1 cellular context compared by ENCODE assay signal in the genomic region with DNA sequence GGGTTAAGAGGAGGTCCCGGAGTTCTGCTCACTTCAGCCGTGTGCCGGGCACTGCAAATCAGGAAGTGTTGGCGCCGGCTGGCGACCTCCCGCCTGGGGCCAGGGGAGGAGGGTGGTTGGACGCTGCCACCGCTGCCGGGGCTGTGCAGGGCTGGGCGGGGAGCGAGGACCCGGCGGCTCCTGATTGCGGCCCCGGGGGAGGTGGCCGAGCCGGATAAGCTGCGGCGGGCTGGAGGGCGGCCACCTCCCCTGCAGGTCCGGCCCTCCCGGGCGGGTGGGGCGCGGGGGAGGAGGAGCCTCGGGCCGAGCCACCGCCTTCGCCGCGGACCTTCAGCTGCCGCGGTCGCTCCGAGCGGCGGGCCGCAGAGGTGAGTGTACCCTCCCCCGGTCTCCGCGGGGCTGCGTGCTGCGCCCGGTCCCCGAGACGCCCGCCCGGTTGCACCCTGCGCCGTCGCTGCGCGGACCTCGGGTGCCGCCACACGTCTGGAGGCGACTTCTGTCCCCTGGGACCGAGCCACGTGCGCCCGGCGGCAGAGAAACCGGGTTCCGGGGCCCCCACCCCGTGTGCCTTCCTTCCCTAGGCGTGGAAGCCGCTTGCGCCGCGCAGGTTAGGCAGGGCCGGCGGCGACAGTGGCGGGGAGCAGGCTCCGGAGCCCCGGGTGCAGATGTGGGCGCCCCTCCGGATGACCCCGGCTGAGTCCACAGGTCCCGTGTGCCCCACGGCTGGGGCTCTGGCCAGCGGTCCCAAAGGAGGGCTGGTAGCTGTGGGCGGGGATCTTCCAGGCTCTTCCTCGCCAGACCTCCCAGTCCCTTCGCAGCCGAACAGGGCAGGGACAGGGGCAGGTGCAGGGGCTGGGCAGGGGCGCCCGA.
TF ChIP-seq lines count a peak whose summit lies in the region.

STEAP3 (plus strand) TSS at position 314 of the 870 bp plus-strand sequence. CDS start 7,179 bp downstream, outside the sequence.

TF ChIP-seq in WTC11, 78 proteins besides CTCF, POLR2A, EP300 and RAD21 (continued from another document):
- TF ChIP-seq, protein P1, sequence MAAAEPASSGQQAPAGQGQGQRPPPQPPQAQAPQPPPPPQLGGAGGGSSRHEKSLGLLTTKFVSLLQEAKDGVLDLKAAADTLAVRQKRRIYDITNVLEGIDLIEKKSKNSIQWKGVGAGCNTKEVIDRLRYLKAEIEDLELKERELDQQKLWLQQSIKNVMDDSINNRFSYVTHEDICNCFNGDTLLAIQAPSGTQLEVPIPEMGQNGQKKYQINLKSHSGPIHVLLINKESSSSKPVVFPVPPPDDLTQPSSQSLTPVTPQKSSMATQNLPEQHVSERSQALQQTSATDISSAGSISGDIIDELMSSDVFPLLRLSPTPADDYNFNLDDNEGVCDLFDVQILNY (CRISPR knock-in tag; IDR thresholded peaks at IDR 0.05), result peak; percentile 55; the same call in 1 of the 2 replicates
- TF ChIP-seq ZNF219 (CRISPR knock-in tag; IDR thresholded peaks at IDR 0.05; ENCODE audit: borderline replicate concordance), result no peak
- no peak for TF ChIP-seq ZMAT4 (CRISPR knock-in tag; IDR thresholded peaks at IDR 0.05)
- peak; percentile 27; the same call in 1 of the 2 replicates for TF ChIP-seq ESRRA (CRISPR knock-in tag; IDR thresholded peaks at IDR 0.05; ENCODE audit: borderline replicate concordance)
- TF ChIP-seq ELF4 (CRISPR knock-in tag; IDR thresholded peaks at IDR 0.05; ENCODE audit: low read depth), result 0 out of 2 replicates have a peak, but pooled peaks have one; percentile 32
- TF ChIP-seq NR2C2 (CRISPR knock-in tag; IDR thresholded peaks at IDR 0.05), result no peak
- TF ChIP-seq RORB (CRISPR knock-in tag; IDR thresholded peaks at IDR 0.05), result no peak
- TF ChIP-seq MXD4 (CRISPR knock-in tag; IDR thresholded peaks at IDR 0.05; ENCODE audit: borderline replicate concordance), result no peak
- no peak for TF ChIP-seq CBFB (CRISPR knock-in tag; IDR thresholded peaks at IDR 0.05; ENCODE audit: low read depth)
- no peak for TF ChIP-seq HMGA2 (CRISPR knock-in tag; IDR thresholded peaks at IDR 0.05)
- TF ChIP-seq, protein P2, sequence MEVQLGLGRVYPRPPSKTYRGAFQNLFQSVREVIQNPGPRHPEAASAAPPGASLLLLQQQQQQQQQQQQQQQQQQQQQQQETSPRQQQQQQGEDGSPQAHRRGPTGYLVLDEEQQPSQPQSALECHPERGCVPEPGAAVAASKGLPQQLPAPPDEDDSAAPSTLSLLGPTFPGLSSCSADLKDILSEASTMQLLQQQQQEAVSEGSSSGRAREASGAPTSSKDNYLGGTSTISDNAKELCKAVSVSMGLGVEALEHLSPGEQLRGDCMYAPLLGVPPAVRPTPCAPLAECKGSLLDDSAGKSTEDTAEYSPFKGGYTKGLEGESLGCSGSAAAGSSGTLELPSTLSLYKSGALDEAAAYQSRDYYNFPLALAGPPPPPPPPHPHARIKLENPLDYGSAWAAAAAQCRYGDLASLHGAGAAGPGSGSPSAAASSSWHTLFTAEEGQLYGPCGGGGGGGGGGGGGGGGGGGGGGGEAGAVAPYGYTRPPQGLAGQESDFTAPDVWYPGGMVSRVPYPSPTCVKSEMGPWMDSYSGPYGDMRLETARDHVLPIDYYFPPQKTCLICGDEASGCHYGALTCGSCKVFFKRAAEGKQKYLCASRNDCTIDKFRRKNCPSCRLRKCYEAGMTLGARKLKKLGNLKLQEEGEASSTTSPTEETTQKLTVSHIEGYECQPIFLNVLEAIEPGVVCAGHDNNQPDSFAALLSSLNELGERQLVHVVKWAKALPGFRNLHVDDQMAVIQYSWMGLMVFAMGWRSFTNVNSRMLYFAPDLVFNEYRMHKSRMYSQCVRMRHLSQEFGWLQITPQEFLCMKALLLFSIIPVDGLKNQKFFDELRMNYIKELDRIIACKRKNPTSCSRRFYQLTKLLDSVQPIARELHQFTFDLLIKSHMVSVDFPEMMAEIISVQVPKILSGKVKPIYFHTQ (CRISPR knock-in tag; IDR thresholded peaks at IDR 0.05), result no peak
- TF ChIP-seq ZNF671 (CRISPR knock-in tag; IDR thresholded peaks at IDR 0.05), result no peak
